In the genomic region with DNA sequence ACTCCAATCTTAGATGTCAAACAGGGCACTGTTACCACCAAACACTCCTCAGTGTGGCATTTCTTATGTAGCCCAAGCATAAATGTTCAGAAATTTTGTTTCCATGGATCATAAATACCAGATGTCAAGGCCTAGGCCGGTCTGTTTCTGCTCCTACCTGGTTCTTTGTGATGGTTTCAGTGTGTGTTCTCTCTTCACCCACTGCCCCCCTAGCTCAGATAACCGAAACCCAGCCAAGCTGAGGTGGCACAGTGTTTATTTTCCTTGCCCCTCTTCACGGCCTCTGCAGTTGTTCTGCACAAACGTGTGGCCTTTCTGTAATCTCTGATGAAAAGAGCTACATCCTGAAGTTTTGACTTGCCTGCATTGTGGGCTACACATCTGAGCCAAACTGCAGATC, we compare ENCODE assay signal across 18 cellular contexts.
"Had no signal": no experiment of that assay in that cellular context is flagged by ENCODE, and none has a peak within 500 bp of the region (broad histone marks: within the 10 kb centered on the region; RNA-seq: fewer than 3 reads in every experiment).

No MANE protein-coding gene starts in this region.

- H3K27me3 Mint-ChIP-seq: activated naive CD8-positive, alpha-beta T cell treated with anti-CD3 and anti-CD28 coated beads, Interleukin-2, amount 50 U/mL, for 24 hours had no signal

- H3K9ac ChIP-seq: neural progenitor cell had no signal

- H3K4me1 Mint-ChIP-seq: activated T-helper 17 cell treated with anti-CD3 and anti-CD28 coated beads, Interleukin-2, amount 50 U/mL, for 72 hours had no signal

- H3K9me3 ChIP-seq: breast epithelium, heart right ventricle, psoas muscle, tibial nerve had no signal

- H3K4me3 ChIP-seq: breast epithelium, heart right ventricle, neural progenitor cell, psoas muscle, tibial nerve had no signal

- H3K27ac ChIP-seq: breast epithelium, epithelial cell of prostate, heart right ventricle, neural progenitor cell, psoas muscle had no signal

- H3K4me2 ChIP-seq: neural progenitor cell had no signal

- H3K9me3 Mint-ChIP-seq: activated naive CD8-positive, alpha-beta T cell treated with anti-CD3 and anti-CD28 coated beads, Interleukin-2, amount 50 U/mL, for 24 hours; activated T-helper 17 cell treated with anti-CD3 and anti-CD28 coated beads, Interleukin-2, amount 50 U/mL, for 72 hours; dendritic cell treated with granulocyte-macrophage colony-stimulating factor and Interleukin-4, amounts not matched to agents 40 ng/mL and 50 ng/mL, for 4 days; effector memory CD8-positive, alpha-beta T cell; T-helper 2 cell treated with Interferon-gamma antibody and Interleukin-4, amounts not matched to agents 5 μg/mL and 100 μg/mL, for 36 hours had no signal

- H2AFZ ChIP-seq: neural progenitor cell had no signal

- DNase-seq: activated CD4-positive, CD25-positive, alpha-beta regulatory T cell treated with anti-CD3 and anti-CD28 coated beads, Interleukin-2, amount 50 U/mL, for 72 hours; activated naive CD4-positive, alpha-beta T cell treated with Interleukin-2 at 50 U/mL for 16 hours; activated naive CD8-positive, alpha-beta T cell treated with anti-CD3 and anti-CD28 coated beads, Interleukin-2, amount 50 U/mL, for 24 hours; activated T-cell treated with anti-CD3 and anti-CD28 coated beads for 4 hours; aorta; cerebellar nuclear complex; effector memory CD8-positive, alpha-beta T cell; heart right ventricle; psoas muscle; stimulated activated CD4-positive, alpha-beta T cell treated with anti-CD3 and anti-CD28 coated beads, Interleukin-1b, Interleukin-23, amount 100 ng/mL, for 48 hours had no signal

- H3K27me3 ChIP-seq: breast epithelium, neural progenitor cell, tibial nerve had no signal

- ATAC-seq: activated naive CD8-positive, alpha-beta T cell treated with anti-CD3 and anti-CD28 coated beads, Interleukin-2, amount 50 U/mL, for 24 hours; activated T-helper 17 cell treated with anti-CD3 and anti-CD28 coated beads, Interleukin-2, amount 50 U/mL, for 72 hours; effector memory CD8-positive, alpha-beta T cell; heart right ventricle; psoas muscle; sciatic nerve had no signal

- H3K4me1 ChIP-seq: breast epithelium, psoas muscle had no signal

- H3K4me3 Mint-ChIP-seq: activated naive CD8-positive, alpha-beta T cell treated with anti-CD3 and anti-CD28 coated beads, Interleukin-2, amount 50 U/mL, for 24 hours; activated T-helper 17 cell treated with anti-CD3 and anti-CD28 coated beads, Interleukin-2, amount 50 U/mL, for 72 hours; dendritic cell treated with granulocyte-macrophage colony-stimulating factor and Interleukin-4, amounts not matched to agents 40 ng/mL and 50 ng/mL, for 4 days; effector memory CD8-positive, alpha-beta T cell; neural progenitor cell; T-helper 2 cell treated with Interferon-gamma antibody and Interleukin-4, amounts not matched to agents 5 μg/mL and 100 μg/mL, for 36 hours had no signal

- H3K36me3 ChIP-seq: breast epithelium, heart right ventricle, neural progenitor cell had no signal

- H3K36me3 Mint-ChIP-seq: neural progenitor cell had no signal

- H3K27ac Mint-ChIP-seq: activated naive CD8-positive, alpha-beta T cell treated with anti-CD3 and anti-CD28 coated beads, Interleukin-2, amount 50 U/mL, for 24 hours; activated T-helper 17 cell treated with anti-CD3 and anti-CD28 coated beads, Interleukin-2, amount 50 U/mL, for 72 hours; dendritic cell treated with granulocyte-macrophage colony-stimulating factor and Interleukin-4, amounts not matched to agents 40 ng/mL and 50 ng/mL, for 4 days; effector memory CD8-positive, alpha-beta T cell; neural progenitor cell; T-helper 2 cell treated with Interferon-gamma antibody and Interleukin-4, amounts not matched to agents 5 μg/mL and 100 μg/mL, for 36 hours had no signal
